ENCODE assay signal across 8 cellular contexts in genomic region chr5:137629646-137630045, GRCh38.
DNase-seq lines count a peak whose midpoint lies in the region; ATAC-seq and TF ChIP-seq lines count a peak whose summit lies in the region.

No MANE protein-coding gene starts in this region.

- H3K27me3 ChIP-seq in A673 (replicated peaks; ENCODE audit: insufficient read depth, low read depth, low read length, poor library complexity) (no peaks in the 10 kb centered on the region), ascending aorta (no peaks in the 10 kb centered on the region), right cardiac atrium (ENCODE audit: control insufficient read depth, insufficient read depth) (no peaks in the 10 kb centered on the region), sigmoid colon (no peaks in the 10 kb centered on the region)

- no TSS peak for BruUV-seq in A673 (replicated peaks; lab: Mats Ljungman, UMichigan)

- POLR2A ChIA-PET in A673 (lab: Charles Lee; ENCODE audit: low non-redundant PET), result no interaction called here

- 25% methylated on average over 4 of the region's 4 CpGs for WGBS in right cardiac atrium
- 13 to 43% methylated on average over 4 of the region's 4 CpGs for WGBS in sigmoid colon, 2 donors

- no peak overlapping the region for H3K27ac ChIP-seq in A673 (ENCODE audit: low read depth, low read length, poor library complexity, severe bottlenecking)
- peak overlapping the region; percentile 88 to 93 for H3K27ac ChIP-seq in ascending aorta
- peak overlapping the region; percentile 94 for H3K27ac ChIP-seq in right cardiac atrium (ENCODE audit: low read length)
- no peak overlapping the region for H3K27ac ChIP-seq in sigmoid colon

- ATAC-seq in HG03045 (IDR thresholded peaks at IDR 0.05; ENCODE audit: unreplicated experiment) (peak; percentile 71), right cardiac atrium (peak; percentile 68 to 80), HG03378 (IDR thresholded peaks at IDR 0.05; ENCODE audit: unreplicated experiment) (no peak)

- DNase-seq in A673 (ENCODE audit: low spot score) (peak; percentile 67), GDM1 (lab: John Stamatoyannopoulos, UW) (peak; percentile 36), NCI-H69 (lab: John Stamatoyannopoulos, UW) (peak; percentile 89), ascending aorta (ENCODE audit: low spot score in 2 of 2) (peak in 1 of 2 donors; percentile 65), right cardiac atrium (no peak), sigmoid colon (no peak)

- H3K4me1 ChIP-seq in A673 (ENCODE audit: insufficient read depth, low read length, poor library complexity, severe bottlenecking) (no peaks in the 10 kb centered on the region), ascending aorta (peaks cover 4 to 17% of the 10 kb centered on the region in 2 donors), right cardiac atrium (ENCODE audit: control insufficient read depth, insufficient read depth, low read length) (peaks cover 8% of the 10 kb centered on the region), sigmoid colon (peaks cover 0 to 4% (median 0%) of the 10 kb centered on the region in 4 donors)

- CTCF ChIA-PET in A673 (lab: Charles Lee), result interaction anchor here (0.6 to 1.2 kb wide), 14 partner anchors 31 to 827 kb away, joined by 3 to 17 read pairs (median 3); no protein-coding TSS in a partner anchor

- no peak for TF ChIP-seq EP300 in sigmoid colon (IDR thresholded peaks at IDR 0.05)

- no peaks in the 10 kb centered on the region for H3K9me3 ChIP-seq in A673 (ENCODE audit: low read depth, low read length, poor library complexity, severe bottlenecking)
- H3K9me3 ChIP-seq in ascending aorta, result no peaks in the 10 kb centered on the region
- H3K9me3 ChIP-seq in right cardiac atrium (ENCODE audit: control insufficient read depth, low read length), result no peaks in the 10 kb centered on the region
- H3K9me3 ChIP-seq in sigmoid colon, result no peaks in the 10 kb centered on the region

- H3K36me3 ChIP-seq in A673 (ENCODE audit: insufficient read depth, low read length, poor library complexity, severe bottlenecking) (no peaks in the 10 kb centered on the region), ascending aorta (no peaks in the 10 kb centered on the region), sigmoid colon (no peaks in the 10 kb centered on the region)

- intact Hi-C loops in A673 (cut with micrococcal nuclease; ENCODE audit: unreplicated experiment) (loop anchor here (1.0 to 5.0 kb wide), 4 partner anchors 114 to 503 kb away; no protein-coding TSS in a partner anchor), ascending aorta (cut with DNase I) (loop anchor here (1.0 to 10.0 kb wide), 8 partner anchors 31 to 705 kb away; partner anchors contain the start of genes CDC25C, FAM13B, FAM53C and NME5), right cardiac atrium (cut with DNase I) (loop anchor here (2.0 to 10.0 kb wide), 4 partner anchors 108 to 115 kb away; partner anchors contain the start of gene KLHL3 (in 1 of the 4)), sigmoid colon (cut with DNase I) (loop anchor here (1.0 kb wide), 1 partner anchor 113 kb away; no protein-coding TSS in a partner anchor)

- no peak for TF ChIP-seq POLR2A in sigmoid colon (IDR thresholded peaks at IDR 0.05)

- TF ChIP-seq CTCF in A673 (conservative IDR thresholded peaks at IDR 0.05; ENCODE audit: low read depth, low read length), result peak; percentile 87
- TF ChIP-seq CTCF in ascending aorta (IDR thresholded peaks at IDR 0.05), result peak; percentile 88 to 94 (median 93)
- peak; percentile 48 to 91 (median 74) for TF ChIP-seq CTCF in sigmoid colon (IDR thresholded peaks at IDR 0.05)

- H3K4me3 ChIP-seq in A673 (ENCODE audit: low read depth, low read length, poor library complexity, severe bottlenecking) (no peak overlapping the region), ascending aorta (peak overlapping the region in 1 of 2 donors; percentile 2), right cardiac atrium (ENCODE audit: low read length) (no peak overlapping the region), sigmoid colon (no peak overlapping the region)

Comparison
In these comparisons a context has a peak if more than half of its experiments do, and no peak if none do; other contexts are left out.
1. DNase-seq: peak in A673 (single experiment), GDM1 (single experiment) and NCI-H69 (single experiment); none in right cardiac atrium (0 of 3) and sigmoid colon (single experiment).
2. H3K27ac ChIP-seq: peak in ascending aorta (2 of 2) and right cardiac atrium (single experiment); none in A673 (single experiment) and sigmoid colon (0 of 4).
3. Peak in every context shown above with its lines, with median percentiles within 50 percentile points of each other: CTCF ChIP-seq.